In genomic region chr1:193104496-193104905, GRCh38 we compare ENCODE assay signal across 8 cellular contexts. TPM values are rescaled to one million over a fixed set of nuclear protein-coding genes. Genes with fewer than 3 reads are reported as not detected.
DNase-seq lines count a peak whose midpoint lies in the region; ATAC-seq, FAIRE-seq and TF ChIP-seq lines count a peak whose summit lies in the region.

No MANE protein-coding gene starts in this region.

- H3K36me3 Mint-ChIP-seq in immature natural killer cell = peaks cover 0 to 8% (median 0%) of the 10 kb centered on the region in 3 donors

- H3K4me3 Mint-ChIP-seq in immature natural killer cell = peak overlapping the region; percentile 90 to 98 (median 96)

- no peaks in the 10 kb centered on the region; the same call in 1 of the 2 replicates for H3K36me3 ChIP-seq in SK-N-MC (ENCODE audit: insufficient read depth, low read length)
- peaks cover 3% of the 10 kb centered on the region for H3K36me3 ChIP-seq in bronchial epithelial cell (ENCODE audit: control insufficient read depth, insufficient read depth, low read length)
- H3K36me3 ChIP-seq in skeletal muscle satellite cell (ENCODE audit: insufficient read depth, low read length) = peaks cover 13% of the 10 kb centered on the region

- no peak for TF ChIP-seq CTCF in bronchial epithelial cell (IDR thresholded peaks at IDR 0.05; ENCODE audit: insufficient read depth, low read length, severe bottlenecking)

- peaks cover 22 to 26% of the 10 kb centered on the region in 2 donors for H3K4me1 Mint-ChIP-seq in immature natural killer cell

- H3K27ac ChIP-seq in SK-N-MC = no peak overlapping the region

- H3K27me3 Mint-ChIP-seq in immature natural killer cell (ENCODE audit: low read depth in 3 of 3) = peaks cover 0 to 7% (median 4%) of the 10 kb centered on the region in 3 donors

- H3K9me3 Mint-ChIP-seq in immature natural killer cell = no peaks in the 10 kb centered on the region

- no peaks in the 10 kb centered on the region for H3K27me3 ChIP-seq in bronchial epithelial cell (ENCODE audit: control insufficient read depth, insufficient read depth, low read length)
- H3K27me3 ChIP-seq in skeletal muscle satellite cell (ENCODE audit: control insufficient read depth, insufficient read depth, low read length) = no peaks in the 10 kb centered on the region

- H3K4me2 ChIP-seq in skeletal muscle satellite cell (ENCODE audit: low read length) = peak overlapping the region; percentile 97

- H3K4me3 ChIP-seq in SK-N-MC = peak overlapping the region; percentile 85
- H3K4me3 ChIP-seq in bronchial epithelial cell (ENCODE audit: low read depth, low read length) = peak overlapping the region; percentile 69
- peak overlapping the region; percentile 81 for H3K4me3 ChIP-seq in skeletal muscle satellite cell (ENCODE audit: low read length)

- DNase-seq in Daoy (ENCODE audit: low read depth) (peak; percentile 61), SK-N-MC (ENCODE audit: low read depth, low spot score) (no peak), bronchial epithelial cell (ENCODE audit: low read depth) (peak; percentile 68), immature natural killer cell (peak; percentile 26 to 38 (median 28)), GDM1 (lab: John Stamatoyannopoulos, UW) (no peak)

- peak overlapping the region; percentile 74 for H3K9ac ChIP-seq in SK-N-MC (ENCODE audit: insufficient read length)
- H3K9ac ChIP-seq in skeletal muscle satellite cell (ENCODE audit: low read depth, low read length) = peak overlapping the region; percentile 82

- H3K9me3 ChIP-seq in SK-N-MC (ENCODE audit: low read depth, low read length) (no peaks in the 10 kb centered on the region), skeletal muscle satellite cell (replicated peaks; ENCODE audit: low read length) (no peaks in the 10 kb centered on the region)

- peaks cover 22% of the 10 kb centered on the region for H3K4me1 ChIP-seq in skeletal muscle satellite cell (ENCODE audit: control insufficient read depth, insufficient read depth, low read length)

- no peak for FAIRE-seq in bronchial epithelial cell (lab: Jason Lieb, UNC)

- H3K27ac Mint-ChIP-seq in immature natural killer cell = peak overlapping the region; percentile 83 to 93 (median 89)

- ATAC-seq in GM19455 (IDR thresholded peaks at IDR 0.05; ENCODE audit: unreplicated experiment) (peak; percentile 40), HG03460 (IDR thresholded peaks at IDR 0.05; ENCODE audit: unreplicated experiment) (peak; percentile 39)

RNA-seq across cellular contexts. Expression of gene GLRX2, which starts 0.7 kb away (rescaled TPM):
- 33.9 and 40.3 TPM in 2 replicates for total RNA-seq in Daoy (2014; rRNA removed; shearing (Covaris generic))
- total RNA-seq in bronchial epithelial cell = 5.0 and 10.1 TPM in 2 replicates
- 10 to 100 TPM; 12.6 to 21.2 (median 17.5) TPM for polyA plus RNA-seq in immature natural killer cell
- 17.3 and 26.9 TPM in 2 replicates for total RNA-seq in skeletal muscle satellite cell (2012; rRNA removed)

RNA-seq across cellular contexts. Expression of gene CDC73, which starts 17.3 kb away (rescaled TPM):
- total RNA-seq in Daoy (2014; rRNA removed; shearing (Covaris generic)) = 18.7 and 21.9 TPM in 2 replicates
- 15.3 and 21.0 TPM in 2 replicates for total RNA-seq in bronchial epithelial cell
- polyA plus RNA-seq in immature natural killer cell = 100 to 1,000 TPM in 1 of 3 donors, 10 to 100 TPM in 2; 64.6 to 107 (median 67.7) TPM
- total RNA-seq in skeletal muscle satellite cell (2012; rRNA removed) = 16.6 and 21.5 TPM in 2 replicates

RNA-seq across cellular contexts. Expression of gene RO60, which starts 45.1 kb away (rescaled TPM):
- 74.5 and 85.1 TPM in 2 replicates for total RNA-seq in Daoy (2014; rRNA removed; shearing (Covaris generic))
- total RNA-seq in bronchial epithelial cell = 109 and 140 TPM in 2 replicates
- 100 to 1,000 TPM; 105 to 151 (median 149) TPM for polyA plus RNA-seq in immature natural killer cell
- total RNA-seq in skeletal muscle satellite cell (2012; rRNA removed) = 109 and 116 TPM in 2 replicates

RNA-seq across cellular contexts. Expression of gene UCHL5, which starts 45.3 kb away (rescaled TPM):
- 43.5 and 50.2 TPM in 2 replicates for total RNA-seq in Daoy (2014; rRNA removed; shearing (Covaris generic))
- 26.3 and 47.0 TPM in 2 replicates for total RNA-seq in bronchial epithelial cell
- 100 to 1,000 TPM in 2 of 3 donors, 10 to 100 TPM in 1; 95.6 to 149 (median 111) TPM for polyA plus RNA-seq in immature natural killer cell
- total RNA-seq in skeletal muscle satellite cell (2012; rRNA removed) = 29.7 and 33.7 TPM in 2 replicates

Comparison
In these comparisons a context has a peak if more than half of its experiments do, and no peak if none do; other contexts are left out.
1. DNase-seq: peak in Daoy (single experiment), bronchial epithelial cell (single experiment) and immature natural killer cell (3 of 3); none in SK-N-MC (single experiment) and GDM1 (single experiment).
2. Peak in every context shown above with its lines, with median percentiles within 50 percentile points of each other: H3K4me3 ChIP-seq.